Comparison of ENCODE assay signal across 13 cellular contexts in the genomic region with DNA sequence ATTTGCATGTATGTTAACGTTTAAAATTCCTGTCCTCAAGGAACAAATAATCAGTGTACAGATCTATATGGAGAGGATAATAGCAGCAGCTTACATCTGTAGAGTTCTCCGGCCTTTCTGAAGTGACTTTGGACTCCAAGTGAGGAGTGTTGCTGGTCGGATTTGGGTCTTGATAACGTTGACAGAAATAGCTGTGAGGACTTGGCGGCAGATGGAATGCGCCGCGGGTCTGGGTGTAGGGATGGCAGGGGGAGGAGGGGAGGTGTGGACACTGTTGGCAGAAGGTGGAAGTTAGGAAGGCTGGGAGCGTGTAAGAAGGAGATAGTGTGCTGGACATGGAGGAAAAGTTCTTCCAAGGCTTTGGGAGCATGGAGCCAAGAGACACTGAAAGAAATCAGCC.
"Had no signal": no experiment of that assay in that cellular context is flagged by ENCODE, and none has a peak within 500 bp of the region (broad histone marks: within the 10 kb centered on the region; RNA-seq: fewer than 3 reads in every experiment).

No MANE protein-coding gene starts in this region.

- H3K27ac ChIP-seq: SK-N-MC, VCaP had no signal

- H3K4me3 ChIP-seq: SK-N-MC had no signal

- ATAC-seq: activated CD4-positive, alpha-beta T cell treated with anti-CD3 and anti-CD28 coated beads for 36 hours; activated CD8-positive, alpha-beta T cell treated with anti-CD3 and anti-CD28 coated beads, Interleukin-2, amount 10 ng/mL, durations not matched to agents 7 days and 5 days; activated naive CD8-positive, alpha-beta T cell treated with anti-CD3 and anti-CD28 coated beads, Interleukin-2, amount 50 U/mL, for 24 hours; effector memory CD8-positive, alpha-beta T cell; stimulated activated naive CD8-positive, alpha-beta T cell treated with anti-CD3 and anti-CD28 coated beads, Interleukin-15, amount 100 ng/mL, for 72 hours; T-cell had no signal

- DNase-seq: activated CD4-positive, alpha-beta T cell treated with anti-CD3 and anti-CD28 coated beads for 36 hours; activated CD8-positive, alpha-beta memory T cell treated with anti-CD3 and anti-CD28 coated beads, Interleukin-2, amount 50 U/mL, for 48 hours; activated CD8-positive, alpha-beta T cell treated with anti-CD3 and anti-CD28 coated beads, Interleukin-2, amount 10 ng/mL, durations not matched to agents 7 days and 5 days; activated naive CD4-positive, alpha-beta T cell; activated naive CD8-positive, alpha-beta T cell treated with anti-CD3 and anti-CD28 coated beads, Interleukin-2, amount 50 U/mL, for 24 hours; effector memory CD8-positive, alpha-beta T cell; nephron progenitor cell; stimulated activated CD4-positive, alpha-beta T cell treated with anti-CD3 and anti-CD28 coated beads, Interleukin-4, amount 100 ng/mL, for 4 hours; stimulated activated naive CD8-positive, alpha-beta T cell treated with anti-CD3 and anti-CD28 coated beads, Interleukin-15, amount 100 ng/mL, for 72 hours; T-cell; T1000 had no signal
